16 cellular contexts compared by ENCODE assay signal in genomic region chr13:94128430-94128829, GRCh38.
A peak's percentile ranks its signal among the peaks of the same experiment; 100 is the strongest.
DNase-seq lines count a peak whose midpoint lies in the region; ATAC-seq and TF ChIP-seq lines count a peak whose summit lies in the region.
"Had no signal": no experiment of that assay in that cellular context is flagged by ENCODE, and none has a peak within 500 bp of the region (broad histone marks: within the 10 kb centered on the region; RNA-seq: fewer than 3 reads in every experiment).

No MANE protein-coding gene starts in this region.

- TF ChIP-seq CTCF in prostate gland (IDR thresholded peaks at IDR 0.05): no peak

- intact Hi-C loops in left cardiac atrium (cut with DNase I): no loop called here
- intact Hi-C loops in prostate gland (cut with DNase I): no loop called here

- no peak for TF ChIP-seq POLR2A in prostate gland (IDR thresholded peaks at IDR 0.05)

- ATAC-seq in left cardiac atrium (peak; percentile 96 to 97), HG03565 (IDR thresholded peaks at IDR 0.05; ENCODE audit: unreplicated experiment) (no peak), SK-N-SH treated with all-trans-retinoic acid at 6 μM for 48 hours (no peak)

- no peaks in the 10 kb centered on the region for H3K27me3 ChIP-seq in prostate gland (replicated peaks; ENCODE audit: insufficient read depth)
- no peaks in the 10 kb centered on the region for H3K27me3 ChIP-seq in effector memory CD4-positive, alpha-beta T cell (replicated peaks; ENCODE audit: control insufficient read depth, insufficient read depth, low read length, poor library complexity, severe bottlenecking)
- H3K27me3 ChIP-seq: adrenal gland, neural progenitor cell, SJCRH30 had no signal

- H3K4me1 ChIP-seq in prostate gland (replicated peaks): no peaks in the 10 kb centered on the region
- H3K4me1 ChIP-seq in effector memory CD4-positive, alpha-beta T cell (ENCODE audit: control insufficient read depth, insufficient read depth, low read length, poor library complexity, severe bottlenecking): no peaks in the 10 kb centered on the region
- H3K4me1 ChIP-seq: adrenal gland, neural progenitor cell, SJCRH30 had no signal

- H3K9me3 ChIP-seq in prostate gland: no peaks in the 10 kb centered on the region
- no peaks in the 10 kb centered on the region for H3K9me3 ChIP-seq in effector memory CD4-positive, alpha-beta T cell (ENCODE audit: control insufficient read depth, low read length)
- H3K9me3 ChIP-seq: adrenal gland, SJCRH30 had no signal

- 26% methylated on average over 4 of the region's 4 CpGs for WGBS in prostate gland

- H3K4me3 ChIP-seq in prostate gland: no peak overlapping the region
- H3K4me3 ChIP-seq in effector memory CD4-positive, alpha-beta T cell (ENCODE audit: insufficient read depth, low read depth, low read length, poor library complexity, severe bottlenecking): no peak overlapping the region
- H3K4me3 ChIP-seq: adrenal gland, neural progenitor cell, SJCRH30 had no signal

- DNase-seq in Ammon's horn (ENCODE audit: low spot score) (peak; percentile 55), SW480 (ENCODE audit: low spot score) (peak; percentile 23), left cardiac atrium (peak; percentile 26), prostate gland (ENCODE audit: low spot score) (peak; percentile 68)
- no peak for DNase-seq in stimulated activated naive CD4-positive, alpha-beta T cell treated with Interleukin-2 at 50 U/mL for 16 hours (lab: John Stamatoyannopoulos, UW)
- DNase-seq in effector memory CD4-positive, alpha-beta T cell: no peak
- DNase-seq: adrenal gland, AML-193, DND-41, foreskin melanocyte, NCI-H1930, SJCRH30, WERI-Rb-1 had no signal

- H3K36me3 ChIP-seq in prostate gland: no peaks in the 10 kb centered on the region
- no peaks in the 10 kb centered on the region for H3K36me3 ChIP-seq in effector memory CD4-positive, alpha-beta T cell (ENCODE audit: control insufficient read depth, insufficient read depth, low read length)
- H3K36me3 ChIP-seq: adrenal gland, neural progenitor cell, SJCRH30, WERI-Rb-1 had no signal

- H3K27ac ChIP-seq in prostate gland: peak overlapping the region; percentile 36 to 53
- H3K27ac ChIP-seq in effector memory CD4-positive, alpha-beta T cell (ENCODE audit: insufficient read depth, low read length, poor library complexity, severe bottlenecking): no peak overlapping the region
- H3K27ac ChIP-seq: adrenal gland, neural progenitor cell, SJCRH30, WERI-Rb-1 had no signal

TF ChIP-seq in SK-N-SH treated with all-trans-retinoic acid at 6 μM for 48 hours, 23 proteins besides CTCF, POLR2A, EP300 and RAD21:
- TF ChIP-seq ESRRG (CRISPR knock-in tag; IDR thresholded peaks at IDR 0.05) (no peak), ZNF70 (CRISPR knock-in tag; IDR thresholded peaks at IDR 0.05) (no peak), GLIS3 (CRISPR knock-in tag; IDR thresholded peaks at IDR 0.05) (no peak), TCF4 (CRISPR knock-in tag; IDR thresholded peaks at IDR 0.05; ENCODE audit: borderline replicate concordance) (no peak), ZC3H10 (CRISPR knock-in tag; IDR thresholded peaks at IDR 0.05) (no peak), ARNTL (CRISPR knock-in tag; IDR thresholded peaks at IDR 0.05; ENCODE audit: borderline replicate concordance, low read depth) (no peak), SNAI2 (CRISPR knock-in tag; IDR thresholded peaks at IDR 0.05) (no peak), PPARA (CRISPR knock-in tag; IDR thresholded peaks at IDR 0.05; ENCODE audit: borderline replicate concordance) (no peak), CSDC2 (CRISPR knock-in tag; IDR thresholded peaks at IDR 0.05) (no peak), CREB5 (CRISPR knock-in tag; IDR thresholded peaks at IDR 0.05; ENCODE audit: low read depth) (no peak)

Comparison
In these comparisons a context has a peak if more than half of its experiments do, and no peak if none do; other contexts are left out.
1. DNase-seq: peak in Ammon's horn (single experiment), SW480 (single experiment), left cardiac atrium (single experiment) and prostate gland (single experiment); none in stimulated activated naive CD4-positive, alpha-beta T cell treated with Interleukin-2 at 50 U/mL for 16 hours (single experiment) and effector memory CD4-positive, alpha-beta T cell (0 of 3).
2. ATAC-seq: peak in left cardiac atrium (2 of 2); none in HG03565 (single experiment) and SK-N-SH treated with all-trans-retinoic acid at 6 μM for 48 hours (single experiment).